Comparison of ENCODE assay signal across 24 cellular contexts in the genomic region with DNA sequence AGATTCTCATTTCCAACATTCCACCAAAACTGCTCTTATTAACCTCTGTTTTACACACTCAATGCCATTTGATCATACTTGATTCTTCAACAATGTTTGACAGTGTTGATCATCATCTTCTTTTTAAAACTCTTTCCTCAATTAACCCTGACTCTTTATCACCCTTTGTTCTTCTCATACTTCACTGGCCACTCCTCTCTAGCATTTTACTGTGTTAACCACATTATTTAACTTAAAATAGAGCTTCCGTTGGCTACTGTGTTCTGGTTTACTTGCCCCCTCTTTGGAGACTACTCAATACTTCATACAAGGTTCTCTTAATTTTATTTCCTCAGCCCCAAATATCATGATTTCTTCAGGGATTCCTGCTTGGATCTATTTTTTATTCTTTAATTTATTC.
"Had no signal": no experiment of that assay in that cellular context is flagged by ENCODE, and none has a peak within 500 bp of the region (broad histone marks: within the 10 kb centered on the region; RNA-seq: fewer than 3 reads in every experiment).

No MANE protein-coding gene starts in this region.

- H3K27ac Mint-ChIP-seq: activated CD4-positive, alpha-beta memory T cell treated with anti-CD3 and anti-CD28 coated beads for 36 hours; activated naive CD8-positive, alpha-beta T cell treated with anti-CD3 and anti-CD28 coated beads, Interleukin-2, amount 10 ng/mL, durations not matched to agents 7 days and 5 days; mesothelial cell of epicardium; naive thymus-derived CD8-positive, alpha-beta T cell; progenitor cell of endocrine pancreas; stimulated activated naive B cell treated with anti-CD40 and anti-IgM and Interleukin-4, amounts not matched to agents 10 μg/mL and 1 μg/mL and 100 μg/mL, for 72 hours had no signal

- H3K9me3 Mint-ChIP-seq: activated CD4-positive, alpha-beta memory T cell treated with anti-CD3 and anti-CD28 coated beads for 36 hours; activated naive CD8-positive, alpha-beta T cell treated with anti-CD3 and anti-CD28 coated beads, Interleukin-2, amount 10 ng/mL, durations not matched to agents 7 days and 5 days had no signal

- ATAC-seq: gastroesophageal sphincter; left ventricle myocardium superior; naive thymus-derived CD8-positive, alpha-beta T cell had no signal

- H3K4me3 Mint-ChIP-seq: activated CD4-positive, alpha-beta memory T cell treated with anti-CD3 and anti-CD28 coated beads for 36 hours; activated naive CD8-positive, alpha-beta T cell treated with anti-CD3 and anti-CD28 coated beads, Interleukin-2, amount 10 ng/mL, durations not matched to agents 7 days and 5 days; mesothelial cell of epicardium; naive thymus-derived CD8-positive, alpha-beta T cell; stimulated activated naive B cell treated with anti-CD40 and anti-IgM and Interleukin-4, amounts not matched to agents 10 μg/mL and 1 μg/mL and 100 μg/mL, for 72 hours had no signal

- H3K4me1 Mint-ChIP-seq: activated naive CD8-positive, alpha-beta T cell treated with anti-CD3 and anti-CD28 coated beads, Interleukin-2, amount 10 ng/mL, durations not matched to agents 7 days and 5 days had no signal

- DNase-seq: activated CD4-positive, alpha-beta memory T cell treated with anti-CD3 and anti-CD28 coated beads for 36 hours; activated CD4-positive, alpha-beta T cell treated with anti-CD3 and anti-CD28 coated beads for 4 hours; activated CD4-positive, CD25-positive, alpha-beta regulatory T cell; activated naive CD4-positive, alpha-beta T cell treated with Interleukin-2 at 50 U/mL for 16 hours; activated naive CD8-positive, alpha-beta T cell treated with anti-CD3 and anti-CD28 coated beads, Interleukin-2, amount 10 ng/mL, durations not matched to agents 7 days and 5 days; activated T-cell treated with anti-CD3 and anti-CD28 coated beads, Interleukin-2, amount 50 U/mL, for 48 hours; amniotic stem cell; colonic mucosa; dorsolateral prefrontal cortex; esophagus squamous epithelium; head of caudate nucleus; hypothalamus; left ventricle myocardium superior; mammary epithelial cell; naive thymus-derived CD8-positive, alpha-beta T cell; retina; sigmoid colon; stimulated activated CD4-positive, alpha-beta T cell treated with anti-CD3 and anti-CD28 coated beads, Interleukin-2, amount 100 ng/mL, for 48 hours; stimulated activated CD8-positive, alpha-beta memory T cell treated with anti-CD3 and anti-CD28 coated beads, Interleukin-4, amount 100 ng/mL, for 48 hours; stimulated activated naive B cell treated with anti-CD40 and anti-IgM and Interleukin-4, amounts not matched to agents 10 μg/mL and 1 μg/mL and 100 μg/mL, for 72 hours; transverse colon had no signal

- H3K36me3 Mint-ChIP-seq: activated CD4-positive, alpha-beta memory T cell treated with anti-CD3 and anti-CD28 coated beads for 36 hours; activated naive CD8-positive, alpha-beta T cell treated with anti-CD3 and anti-CD28 coated beads, Interleukin-2, amount 10 ng/mL, durations not matched to agents 7 days and 5 days; mesothelial cell of epicardium; naive thymus-derived CD8-positive, alpha-beta T cell had no signal

- H3K27me3 Mint-ChIP-seq: activated CD4-positive, alpha-beta memory T cell treated with anti-CD3 and anti-CD28 coated beads for 36 hours; activated naive CD8-positive, alpha-beta T cell treated with anti-CD3 and anti-CD28 coated beads, Interleukin-2, amount 10 ng/mL, durations not matched to agents 7 days and 5 days; naive thymus-derived CD8-positive, alpha-beta T cell; progenitor cell of endocrine pancreas; stimulated activated naive B cell treated with anti-CD40 and anti-IgM and Interleukin-4, amounts not matched to agents 10 μg/mL and 1 μg/mL and 100 μg/mL, for 72 hours had no signal
